ENCODE assay signal across 14 cellular contexts in genomic region chr14:95465936-95466335, GRCh38. TPM values are rescaled to one million over a fixed set of nuclear protein-coding genes. Genes with fewer than 3 reads are reported as not detected.
DNase-seq lines count a peak whose midpoint lies in the region; ATAC-seq and TF ChIP-seq lines count a peak whose summit lies in the region.
"Had no signal": no experiment of that assay in that cellular context is flagged by ENCODE, and none has a peak within 500 bp of the region (broad histone marks: within the 10 kb centered on the region; RNA-seq: fewer than 3 reads in every experiment).

No MANE protein-coding gene starts in this region.

- H2BK5ac ChIP-seq in mesenchymal stem cell (ENCODE audit: low read depth, low read length, poor library complexity, severe bottlenecking): no peak overlapping the region

- no peaks in the 10 kb centered on the region for H3K36me3 ChIP-seq in OCI-LY1 (ENCODE audit: insufficient read depth, low read length)
- H3K36me3 ChIP-seq in mesenchymal stem cell (ENCODE audit: control insufficient read depth in 1 of 2, insufficient read depth in 2 of 2, low read depth in 1 of 2, low read length in 2 of 2): peaks cover 15 to 87% of the 10 kb centered on the region in 2 experiments
- H3K36me3 ChIP-seq in endodermal cell (ENCODE audit: control insufficient read depth, insufficient read depth, low read length): no peaks in the 10 kb centered on the region
- H3K36me3 ChIP-seq: MG63 had no signal

- 94% methylated on average over 15 of the region's 15 CpGs for WGBS in mesenchymal stem cell
- WGBS in endodermal cell (ENCODE audit: insufficient coverage in 1 of 2, insufficient read length in 1 of 2), 2 experiments: 93 to 99% methylated on average over 8 to 15 of the region's 15 CpGs

- H3K4me2 ChIP-seq in OCI-LY1 (ENCODE audit: low read length) (no peak overlapping the region), mesenchymal stem cell (ENCODE audit: low read length, poor library complexity, severe bottlenecking) (no peak overlapping the region)

- peak overlapping the region; percentile 62 for H3K27ac Mint-ChIP-seq in stimulated activated naive CD8-positive, alpha-beta T cell treated with anti-CD3 and anti-CD28 coated beads, Interleukin-15, Interleukin-2, amounts not matched to agents 100 ng/mL and 50 ng/mL, for 24 hours
- H3K27ac Mint-ChIP-seq in activated T-helper 1 cell treated with anti-CD3 and anti-CD28 coated beads, Interleukin-12 subunit alpha, Interleukin-12 subunit beta, Interleukin-2, Interleukin-4 antibody, amounts not matched to agents 30 ng/mL and 10 ng/mL and 1 ng/mL, durations not matched to agents 14 hours and 24 hours and 36 hours: no peak overlapping the region
- H3K27ac Mint-ChIP-seq in endodermal cell: no peak overlapping the region
- H3K27ac Mint-ChIP-seq: H9 had no signal

- intact Hi-C loops in activated T-helper 1 cell treated with anti-CD3 and anti-CD28 coated beads, Interleukin-12 subunit alpha, Interleukin-12 subunit beta, Interleukin-2, Interleukin-4 antibody, amounts not matched to agents 30 ng/mL and 10 ng/mL and 1 ng/mL, durations not matched to agents 14 hours and 24 hours and 36 hours (cut with micrococcal nuclease): no loop called here

- H3K27me3 ChIP-seq in OCI-LY1 (ENCODE audit: insufficient read depth, low read length) (no peaks in the 10 kb centered on the region), mesenchymal stem cell (ENCODE audit: control insufficient read depth in 1 of 2, insufficient read depth in 1 of 2, low read length in 2 of 2) (no peaks in the 10 kb centered on the region), endodermal cell (ENCODE audit: control insufficient read depth, insufficient read depth, low read length, poor library complexity, severe bottlenecking) (no peaks in the 10 kb centered on the region)
- H3K27me3 ChIP-seq: MG63 had no signal

- no peak overlapping the region for H3K4me3 ChIP-seq in OCI-LY1 (ENCODE audit: low read depth, low read length, poor library complexity, severe bottlenecking)
- H3K4me3 ChIP-seq in mesenchymal stem cell (ENCODE audit: insufficient read depth in 1 of 2, low read depth in 1 of 2, low read length in 2 of 2): no peak overlapping the region
- no peak overlapping the region for H3K4me3 ChIP-seq in endodermal cell (ENCODE audit: low read length)
- H3K4me3 ChIP-seq: GM12878, MG63 had no signal

- H3K4ac ChIP-seq in mesenchymal stem cell (ENCODE audit: low read depth in 1 of 2, low read length in 2 of 2): no peak overlapping the region

- no peak overlapping the region for H2BK12ac ChIP-seq in mesenchymal stem cell (ENCODE audit: low read length in 2 of 2)

- H3K4me3 Mint-ChIP-seq in stimulated activated naive CD8-positive, alpha-beta T cell treated with anti-CD3 and anti-CD28 coated beads, Interleukin-15, Interleukin-2, amounts not matched to agents 100 ng/mL and 50 ng/mL, for 24 hours: no peak overlapping the region
- no peak overlapping the region for H3K4me3 Mint-ChIP-seq in activated T-helper 1 cell treated with anti-CD3 and anti-CD28 coated beads, Interleukin-12 subunit alpha, Interleukin-12 subunit beta, Interleukin-2, Interleukin-4 antibody, amounts not matched to agents 30 ng/mL and 10 ng/mL and 1 ng/mL, durations not matched to agents 14 hours and 24 hours and 36 hours
- H3K4me3 Mint-ChIP-seq in endodermal cell: no peak overlapping the region
- H3K4me3 Mint-ChIP-seq: H9 had no signal

- H3K36me3 Mint-ChIP-seq in stimulated activated naive CD8-positive, alpha-beta T cell treated with anti-CD3 and anti-CD28 coated beads, Interleukin-15, Interleukin-2, amounts not matched to agents 100 ng/mL and 50 ng/mL, for 24 hours (ENCODE audit: low read depth): peaks cover 41% of the 10 kb centered on the region
- H3K36me3 Mint-ChIP-seq in activated T-helper 1 cell treated with anti-CD3 and anti-CD28 coated beads, Interleukin-12 subunit alpha, Interleukin-12 subunit beta, Interleukin-2, Interleukin-4 antibody, amounts not matched to agents 30 ng/mL and 10 ng/mL and 1 ng/mL, durations not matched to agents 14 hours and 24 hours and 36 hours (ENCODE audit: low read depth): peaks cover 48% of the 10 kb centered on the region
- H3K36me3 Mint-ChIP-seq in endodermal cell (ENCODE audit: low read depth): peaks cover 3% of the 10 kb centered on the region

- H3K4me1 ChIP-seq in OCI-LY1 (ENCODE audit: insufficient read depth, low read length, severe bottlenecking) (peaks cover 47% of the 10 kb centered on the region), mesenchymal stem cell (ENCODE audit: control insufficient read depth, insufficient read depth, low read depth, low read length) (peaks cover 12% of the 10 kb centered on the region), endodermal cell (ENCODE audit: control insufficient read depth, insufficient read depth, low read length) (peaks cover 13% of the 10 kb centered on the region)

- H3K4me1 Mint-ChIP-seq in stimulated activated naive CD8-positive, alpha-beta T cell treated with anti-CD3 and anti-CD28 coated beads, Interleukin-15, Interleukin-2, amounts not matched to agents 100 ng/mL and 50 ng/mL, for 24 hours (ENCODE audit: low read depth): peaks cover 63% of the 10 kb centered on the region
- H3K4me1 Mint-ChIP-seq in activated T-helper 1 cell treated with anti-CD3 and anti-CD28 coated beads, Interleukin-12 subunit alpha, Interleukin-12 subunit beta, Interleukin-2, Interleukin-4 antibody, amounts not matched to agents 30 ng/mL and 10 ng/mL and 1 ng/mL, durations not matched to agents 14 hours and 24 hours and 36 hours (ENCODE audit: low read depth): peaks cover 58% of the 10 kb centered on the region
- peaks cover 18% of the 10 kb centered on the region for H3K4me1 Mint-ChIP-seq in endodermal cell

- H3F3A ChIP-seq in OCI-LY1 (ENCODE audit: insufficient read depth, low read length): no peaks in the 10 kb centered on the region

- H3K9me3 Mint-ChIP-seq in stimulated activated naive CD8-positive, alpha-beta T cell treated with anti-CD3 and anti-CD28 coated beads, Interleukin-15, Interleukin-2, amounts not matched to agents 100 ng/mL and 50 ng/mL, for 24 hours: no peaks in the 10 kb centered on the region
- no peaks in the 10 kb centered on the region for H3K9me3 Mint-ChIP-seq in activated T-helper 1 cell treated with anti-CD3 and anti-CD28 coated beads, Interleukin-12 subunit alpha, Interleukin-12 subunit beta, Interleukin-2, Interleukin-4 antibody, amounts not matched to agents 30 ng/mL and 10 ng/mL and 1 ng/mL, durations not matched to agents 14 hours and 24 hours and 36 hours
- no peaks in the 10 kb centered on the region for H3K9me3 Mint-ChIP-seq in endodermal cell
- H3K9me3 Mint-ChIP-seq: H9 had no signal

- no peak for ATAC-seq in stimulated activated naive CD8-positive, alpha-beta T cell treated with anti-CD3 and anti-CD28 coated beads, Interleukin-15, Interleukin-2, amounts not matched to agents 100 U/mL and 50 U/mL, for 24 hours
- ATAC-seq: GM12878 had no signal

- no peak overlapping the region for H3K18ac ChIP-seq in mesenchymal stem cell (ENCODE audit: low read depth in 1 of 2, low read length in 2 of 2)

- H3K27ac ChIP-seq in OCI-LY1 (ENCODE audit: low read depth, low read length, poor library complexity, severe bottlenecking): peak overlapping the region; percentile 98
- no peak overlapping the region for H3K27ac ChIP-seq in mesenchymal stem cell (ENCODE audit: low read length, poor library complexity, severe bottlenecking)
- no peak overlapping the region for H3K27ac ChIP-seq in endodermal cell (ENCODE audit: low read depth, low read length)

- H3K27me3 Mint-ChIP-seq in stimulated activated naive CD8-positive, alpha-beta T cell treated with anti-CD3 and anti-CD28 coated beads, Interleukin-15, Interleukin-2, amounts not matched to agents 100 ng/mL and 50 ng/mL, for 24 hours: no peaks in the 10 kb centered on the region
- H3K27me3 Mint-ChIP-seq in activated T-helper 1 cell treated with anti-CD3 and anti-CD28 coated beads, Interleukin-12 subunit alpha, Interleukin-12 subunit beta, Interleukin-2, Interleukin-4 antibody, amounts not matched to agents 30 ng/mL and 10 ng/mL and 1 ng/mL, durations not matched to agents 14 hours and 24 hours and 36 hours (ENCODE audit: insufficient read depth): no peaks in the 10 kb centered on the region
- peaks cover 3% of the 10 kb centered on the region for H3K27me3 Mint-ChIP-seq in endodermal cell (ENCODE audit: insufficient read depth)

- no peaks in the 10 kb centered on the region for H3K9me2 ChIP-seq in OCI-LY1 (ENCODE audit: low read depth, low read length)

- DNase-seq in stimulated activated naive CD8-positive, alpha-beta T cell treated with anti-CD3 and anti-CD28 coated beads, Interleukin-15, Interleukin-2, amounts not matched to agents 100 U/mL and 50 U/mL, for 24 hours: no peak
- DNase-seq in mesenchymal stem cell: no peak
- DNase-seq in MV-4-11 (lab: John Stamatoyannopoulos, UW): no peak
- no peak for DNase-seq in activated T-helper 1 cell treated with anti-CD3 and anti-CD28 coated beads, Interleukin-12 subunit alpha, Interleukin-12 subunit beta, Interleukin-2, Interleukin-4 antibody, amounts not matched to agents 30 ng/mL and 10 ng/mL and 1 ng/mL, durations not matched to agents 14 hours and 24 hours and 36 hours (ENCODE audit: low spot score)
- DNase-seq in endodermal cell: no peak
- DNase-seq: H9, MG63, NCI-H187 treated with DMSO at 0.1 percent for 48 hours, NCI-H446 treated with DMSO at 0.1 percent for 48 hours, NCI-H774, SHP77 treated with DMSO at 0.1 percent for 48 hours had no signal

- H2BK15ac ChIP-seq in mesenchymal stem cell (ENCODE audit: low read depth, poor library complexity, severe bottlenecking): no peak overlapping the region

- H3K9me3 ChIP-seq in OCI-LY1 (ENCODE audit: low read length) (no peaks in the 10 kb centered on the region), mesenchymal stem cell (ENCODE audit: control insufficient read depth, low read length) (no peaks in the 10 kb centered on the region), endodermal cell (ENCODE audit: control insufficient read depth, low read length) (no peaks in the 10 kb centered on the region)
- H3K9me3 ChIP-seq: MG63 had no signal

- no peak overlapping the region for H2AFZ ChIP-seq in OCI-LY1 (ENCODE audit: low read length)
- H2AFZ ChIP-seq in mesenchymal stem cell (ENCODE audit: low read depth, low read length): no peak overlapping the region

- H3K14ac ChIP-seq in mesenchymal stem cell (ENCODE audit: low read length in 2 of 2): no peak overlapping the region

- H4K20me1 ChIP-seq in OCI-LY1 (ENCODE audit: insufficient read depth, low read length): no peaks in the 10 kb centered on the region

- H2BK120ac ChIP-seq in mesenchymal stem cell (ENCODE audit: low read depth, low read length): no peak overlapping the region

- H4K8ac ChIP-seq in mesenchymal stem cell (ENCODE audit: low read length): no peak overlapping the region

- peak overlapping the region; percentile 82 for H4K91ac ChIP-seq in mesenchymal stem cell (ENCODE audit: low read length)

- H2AK5ac ChIP-seq in mesenchymal stem cell (ENCODE audit: low read length, severe bottlenecking): no peak overlapping the region

- TF ChIP-seq CTCF in OCI-LY1 (IDR thresholded peaks at IDR 0.05; ENCODE audit: low read length): no peak
- TF ChIP-seq CTCF in endodermal cell (conservative IDR thresholded peaks at IDR 0.05): no peak

- no peaks in the 10 kb centered on the region for H3K79me1 ChIP-seq in mesenchymal stem cell (replicated peaks; ENCODE audit: low read length, poor library complexity, severe bottlenecking)

- no peak overlapping the region for H3K9ac ChIP-seq in OCI-LY1 (ENCODE audit: low read length)
- no peak overlapping the region for H3K9ac ChIP-seq in mesenchymal stem cell (ENCODE audit: low read length)
- H3K9ac ChIP-seq in endodermal cell (ENCODE audit: extremely low read depth, low read length, poor library complexity, severe bottlenecking): no peak overlapping the region

- no peaks in the 10 kb centered on the region for H3K79me2 ChIP-seq in OCI-LY1 (ENCODE audit: insufficient read depth, low read length)

- H3K23ac ChIP-seq in mesenchymal stem cell (ENCODE audit: low read length in 2 of 2): no peak overlapping the region

RNA-seq across cellular contexts. Expression of gene SYNE3, which starts 50.5 kb away (rescaled TPM):
- 4.1 TPM for polyA plus RNA-seq in mesenchymal stem cell (2013, experiment 1 of 2)
- 3.9 TPM for polyA plus RNA-seq in mesenchymal stem cell (2013, experiment 2 of 2)
- 42.6 and 44.1 TPM in 2 replicates for total RNA-seq in activated T-helper 1 cell treated with anti-CD3 and anti-CD28 coated beads, Interleukin-12 subunit alpha, Interleukin-12 subunit beta, Interleukin-2, Interleukin-4 antibody, amounts not matched to agents 30 ng/mL and 10 ng/mL and 1 ng/mL, durations not matched to agents 14 hours and 24 hours and 36 hours
- total RNA-seq in endodermal cell: 1 to 10 TPM; 1.0 to 5.2 TPM
- 0.61 TPM for polyA plus RNA-seq in endodermal cell (2013, experiment 1 of 2)
- 0.87 TPM for polyA plus RNA-seq in endodermal cell (2013, experiment 2 of 2)
